In the genomic region with DNA sequence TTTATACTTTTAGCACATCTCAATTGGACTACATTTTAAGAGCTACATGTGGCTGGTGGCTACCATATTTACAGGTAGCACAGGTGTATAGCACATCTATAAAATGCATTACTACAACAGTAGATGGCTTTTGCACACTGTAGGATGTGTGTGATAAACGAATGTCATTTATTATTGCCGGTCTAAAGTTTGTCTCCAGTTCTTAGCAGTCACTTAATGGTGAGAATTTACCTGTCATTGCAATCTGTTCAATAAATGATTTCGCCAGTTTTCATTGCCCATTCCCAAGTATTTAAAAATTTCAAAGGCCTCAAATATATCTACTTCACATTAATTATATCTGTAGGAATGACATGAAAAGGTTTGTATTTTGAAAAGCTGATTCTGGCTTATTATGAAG, we compare ENCODE assay signal across 23 cellular contexts. TPM values are rescaled to one million over a fixed set of nuclear protein-coding genes. Genes with fewer than 3 reads are reported as not detected.
DNase-seq lines count a peak whose midpoint lies in the region; ATAC-seq, FAIRE-seq and TF ChIP-seq lines count a peak whose summit lies in the region.
"Had no signal": no experiment of that assay in that cellular context is flagged by ENCODE, and none has a peak within 500 bp of the region (broad histone marks: within the 10 kb centered on the region; RNA-seq: fewer than 3 reads in every experiment).

No MANE protein-coding gene starts in this region.

- no peak for FAIRE-seq in pancreas (lab: Jason Lieb, UNC)
- FAIRE-seq: D721Med, GM12892, GM18507, HTR-8/SVneo had no signal

- no peaks in the 10 kb centered on the region for H3K27me3 ChIP-seq in breast epithelium
- H3K27me3 ChIP-seq in pancreas, result no peaks in the 10 kb centered on the region
- no peaks in the 10 kb centered on the region for H3K27me3 ChIP-seq in GM23338 (ENCODE audit: insufficient read depth)

- no peak for ATAC-seq in memory B cell (ENCODE audit: low read depth)
- peak; percentile 60 to 79 (median 73) for ATAC-seq in pancreas
- no peak for ATAC-seq in GM23338
- ATAC-seq: HCT116 had no signal

- CTCF ChIA-PET in MCF 10A (lab: Yijun Ruan, JAX), result interaction anchor here (0.5 kb wide), 1 partner anchor 349 kb away, joined by 4 read pairs; no protein-coding TSS in a partner anchor

- H3K9me3 ChIP-seq in breast epithelium (no peaks in the 10 kb centered on the region), pancreas (no peaks in the 10 kb centered on the region)
- H3K9me3 ChIP-seq: Caco-2 had no signal

- no peaks in the 10 kb centered on the region for H3F3A ChIP-seq in GM23338 (replicated peaks; ENCODE audit: low read depth)

- intact Hi-C loops in MCF 10A (cut with micrococcal nuclease) (no loop called here), breast epithelium (cut with DNase I; ENCODE audit: low total_unique reads) (no loop called here), pancreas (cut with DNase I) (no loop called here)

- no peak overlapping the region for H2AFZ ChIP-seq in GM23338

- no TSS peak for BruUV-seq in MCF 10A (replicated peaks; lab: Mats Ljungman, UMichigan)

- DNase-seq in MCF 10A (ENCODE audit: unreplicated experiment) (no peak), breast epithelium (ENCODE audit: low spot score in 2 of 2) (no peak), memory B cell (ENCODE audit: low spot score in 2 of 2) (no peak), pancreas (no peak), GM23338 (ENCODE audit: low spot score) (no peak), NCI-H748 (lab: John Stamatoyannopoulos, UW; ENCODE audit: unreplicated experiment) (no peak)
- no peak for DNase-seq in stimulated activated CD4-positive, alpha-beta T cell treated with anti-CD3 and anti-CD28 coated beads, Interleukin-12 subunit alpha, Interleukin-12 subunit beta, amount 100 ng/mL, for 4 hours
- DNase-seq: ACHN; AML-193; Caco-2; CD4-positive, alpha-beta T cell; DMS153; DMS79; GDM1; GOT3; H7 had no signal

- peaks cover 31% of the 10 kb centered on the region for H3K79me2 ChIP-seq in GM23338 (replicated peaks; ENCODE audit: insufficient read depth)

- H3K36me3 ChIP-seq in breast epithelium (no peaks in the 10 kb centered on the region), pancreas (no peaks in the 10 kb centered on the region), GM23338 (ENCODE audit: insufficient read depth) (no peaks in the 10 kb centered on the region)

- no peak overlapping the region for H3K4me2 ChIP-seq in GM23338

- TF ChIP-seq POLR2A in breast epithelium (IDR thresholded peaks at IDR 0.05), result no peak

- H3K9me3 Mint-ChIP-seq in MCF 10A (ENCODE audit: unreplicated experiment) (no peaks in the 10 kb centered on the region), memory B cell (no peaks in the 10 kb centered on the region), GM23338 (no peaks in the 10 kb centered on the region)
- H3K9me3 Mint-ChIP-seq: CD4-positive, alpha-beta T cell; HFFc6 had no signal

- H3K36me3 Mint-ChIP-seq in MCF 10A (ENCODE audit: insufficient read depth, unreplicated experiment) (no peaks in the 10 kb centered on the region), memory B cell (peaks cover 6% of the 10 kb centered on the region), GM23338 (ENCODE audit: low read depth) (no peaks in the 10 kb centered on the region)

- H3K27ac ChIP-seq in breast epithelium, result peak overlapping the region in 1 of 2 donors; percentile 34
- peak overlapping the region in 2 of 4 donors; percentile 20 to 29 for H3K27ac ChIP-seq in pancreas
- no peak overlapping the region for H3K27ac ChIP-seq in GM23338 (ENCODE audit: low read depth)
- H3K27ac ChIP-seq: C4-2B had no signal

- TF ChIP-seq CTCF in MCF 10A (IDR thresholded peaks at IDR 0.05; ENCODE audit: unreplicated experiment), result no peak
- TF ChIP-seq CTCF in breast epithelium (IDR thresholded peaks at IDR 0.05), result no peak
- no peak for TF ChIP-seq CTCF in pancreas (IDR thresholded peaks at IDR 0.05)
- no peak for TF ChIP-seq CTCF in GM23338 (conservative IDR thresholded peaks at IDR 0.05; ENCODE audit: low read depth in 2 of 2)

- WGBS in pancreas, 2 donors, result 36 to 40% methylated on average over 3 of the region's 3 CpGs

- H3K27ac Mint-ChIP-seq in MCF 10A (ENCODE audit: low read depth, unreplicated experiment), result peak overlapping the region; percentile 57
- H3K27ac Mint-ChIP-seq in memory B cell, result peak overlapping the region; percentile 45
- H3K27ac Mint-ChIP-seq in GM23338, result no peak overlapping the region
- H3K27ac Mint-ChIP-seq: CD4-positive, alpha-beta T cell; HFFc6 had no signal

- no peaks in the 10 kb centered on the region for H3K9me2 ChIP-seq in GM23338 (ENCODE audit: insufficient read depth)

- no peak overlapping the region for H3K4me3 ChIP-seq in breast epithelium
- no peak overlapping the region for H3K4me3 ChIP-seq in pancreas
- H3K4me3 ChIP-seq in GM23338, result no peak overlapping the region

- H3K4me1 ChIP-seq in breast epithelium (peaks cover 0 to 10% of the 10 kb centered on the region in 2 donors), pancreas (peaks cover 18 to 20% (median 20%) of the 10 kb centered on the region in 3 donors), GM23338 (ENCODE audit: insufficient read depth) (peaks cover 7% of the 10 kb centered on the region; the same call in 1 of the 2 replicates)
- H3K4me1 ChIP-seq: Caco-2 had no signal

- H3K27me3 Mint-ChIP-seq in MCF 10A (ENCODE audit: insufficient read depth, unreplicated experiment), result no peaks in the 10 kb centered on the region
- H3K27me3 Mint-ChIP-seq in memory B cell, result no peaks in the 10 kb centered on the region
- peaks cover 2% of the 10 kb centered on the region for H3K27me3 Mint-ChIP-seq in GM23338 (ENCODE audit: insufficient read depth, low read depth, poor library complexity)
- H3K27me3 Mint-ChIP-seq: CD4-positive, alpha-beta T cell had no signal

- POLR2A ChIA-PET in MCF 10A (lab: Yijun Ruan, JAX), result interaction anchor here (0.6 to 2.2 kb wide), 2 partner anchors 16 to 58 kb away, joined by 3 to 13 read pairs; a partner anchor contains a TSS

- H3K4me3 Mint-ChIP-seq in MCF 10A (ENCODE audit: unreplicated experiment), result no peak overlapping the region
- no peak overlapping the region for H3K4me3 Mint-ChIP-seq in memory B cell
- no peak overlapping the region for H3K4me3 Mint-ChIP-seq in GM23338
- H3K4me3 Mint-ChIP-seq: CD4-positive, alpha-beta T cell; HFFc6 had no signal

- H3K4me1 Mint-ChIP-seq in MCF 10A (ENCODE audit: insufficient read depth, unreplicated experiment) (peaks cover 17% of the 10 kb centered on the region), memory B cell (peaks cover 13% of the 10 kb centered on the region), GM23338 (peaks cover 11% of the 10 kb centered on the region; the same call in 2 of the 3 replicates)

- H4K20me1 ChIP-seq in GM23338 (replicated peaks; ENCODE audit: insufficient read depth), result peaks cover 9% of the 10 kb centered on the region; the same call in 1 of the 2 replicates

TF ChIP-seq in GM23338, 12 proteins besides CTCF, POLR2A, EP300 and RAD21:
- no peak for TF ChIP-seq JUNB (IDR thresholded peaks at IDR 0.05; ENCODE audit: unreplicated experiment)
- TF ChIP-seq, protein P1, sequence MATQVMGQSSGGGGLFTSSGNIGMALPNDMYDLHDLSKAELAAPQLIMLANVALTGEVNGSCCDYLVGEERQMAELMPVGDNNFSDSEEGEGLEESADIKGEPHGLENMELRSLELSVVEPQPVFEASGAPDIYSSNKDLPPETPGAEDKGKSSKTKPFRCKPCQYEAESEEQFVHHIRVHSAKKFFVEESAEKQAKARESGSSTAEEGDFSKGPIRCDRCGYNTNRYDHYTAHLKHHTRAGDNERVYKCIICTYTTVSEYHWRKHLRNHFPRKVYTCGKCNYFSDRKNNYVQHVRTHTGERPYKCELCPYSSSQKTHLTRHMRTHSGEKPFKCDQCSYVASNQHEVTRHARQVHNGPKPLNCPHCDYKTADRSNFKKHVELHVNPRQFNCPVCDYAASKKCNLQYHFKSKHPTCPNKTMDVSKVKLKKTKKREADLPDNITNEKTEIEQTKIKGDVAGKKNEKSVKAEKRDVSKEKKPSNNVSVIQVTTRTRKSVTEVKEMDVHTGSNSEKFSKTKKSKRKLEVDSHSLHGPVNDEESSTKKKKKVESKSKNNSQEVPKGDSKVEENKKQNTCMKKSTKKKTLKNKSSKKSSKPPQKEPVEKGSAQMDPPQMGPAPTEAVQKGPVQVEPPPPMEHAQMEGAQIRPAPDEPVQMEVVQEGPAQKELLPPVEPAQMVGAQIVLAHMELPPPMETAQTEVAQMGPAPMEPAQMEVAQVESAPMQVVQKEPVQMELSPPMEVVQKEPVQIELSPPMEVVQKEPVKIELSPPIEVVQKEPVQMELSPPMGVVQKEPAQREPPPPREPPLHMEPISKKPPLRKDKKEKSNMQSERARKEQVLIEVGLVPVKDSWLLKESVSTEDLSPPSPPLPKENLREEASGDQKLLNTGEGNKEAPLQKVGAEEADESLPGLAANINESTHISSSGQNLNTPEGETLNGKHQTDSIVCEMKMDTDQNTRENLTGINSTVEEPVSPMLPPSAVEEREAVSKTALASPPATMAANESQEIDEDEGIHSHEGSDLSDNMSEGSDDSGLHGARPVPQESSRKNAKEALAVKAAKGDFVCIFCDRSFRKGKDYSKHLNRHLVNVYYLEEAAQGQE (IDR thresholded peaks at IDR 0.05; ENCODE audit: unreplicated experiment), result no peak

RNA-seq across cellular contexts. Expression of a gene that starts 15.9 kb away (rescaled TPM):
- total RNA-seq in MCF 10A (2022) (26.1 and 29.3 TPM in 2 replicates), breast epithelium (10 to 100 TPM; 31.2 to 52.0 (median 31.8) TPM), pancreas (10 to 100 TPM; 16.0 to 29.9 (median 24.3) TPM)
- polyA plus RNA-seq in pancreas (10 to 100 TPM in 1 of 2 donors, 1 to 10 TPM in 1; 4.4 to 18.6 TPM), GM23338 (2016; fragmentation: Nextera tagmentation; extraction: Ambion mirVana) (22.1 and 26.8 TPM in 2 replicates)
- total RNA-seq in GM23338 (2014; rRNA removed; shearing (Covaris generic)), result 53.0 and 53.9 TPM in 2 replicates

Comparison
In these comparisons a context has a peak if more than half of its experiments do, and no peak if none do; other contexts are left out.
1. ATAC-seq: peak in pancreas (4 of 4); none in memory B cell (single experiment) and GM23338 (single experiment).